8 cellular contexts compared by ENCODE assay signal in the genomic region with DNA sequence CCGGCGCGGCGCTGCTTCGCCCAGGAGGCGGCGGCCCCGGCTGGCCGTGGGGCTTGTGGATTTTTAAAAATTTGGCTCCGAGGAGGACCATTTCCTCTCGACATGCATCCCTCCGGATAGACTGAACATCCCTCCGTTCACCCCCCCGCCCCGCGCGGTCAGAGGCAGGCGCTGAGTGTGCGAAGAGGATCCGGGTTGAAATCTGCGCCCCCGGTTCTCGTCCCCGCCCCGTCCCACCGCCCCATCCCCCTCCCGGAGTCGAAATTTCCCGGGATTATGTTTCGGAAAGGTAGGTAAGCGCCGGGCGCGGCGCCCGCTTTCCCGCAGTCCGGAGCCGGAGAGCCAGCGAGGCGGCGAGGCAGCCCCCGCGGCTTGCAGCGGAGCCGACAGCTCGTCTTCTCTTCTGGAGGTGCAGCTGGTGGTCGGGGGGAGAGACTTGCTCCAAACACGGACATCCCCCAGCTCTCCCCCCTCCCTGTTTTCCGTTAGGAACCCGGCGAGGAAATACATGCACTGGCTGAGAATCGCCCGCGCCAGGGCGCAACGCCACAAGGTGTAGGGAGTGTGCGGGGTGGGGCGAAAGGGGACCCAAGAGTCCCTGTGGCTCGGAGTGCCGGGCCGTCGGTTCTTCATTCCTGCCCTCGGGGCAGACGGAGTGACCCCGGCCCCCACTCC. TPM values are rescaled to one million over a fixed set of nuclear protein-coding genes. Genes with fewer than 3 reads are reported as not detected.
DNase-seq lines count a peak whose midpoint lies in the region; ATAC-seq and TF ChIP-seq lines count a peak whose summit lies in the region.

TSS of gene PRKCE (plus strand) at position 261 of the 675 bp plus-strand sequence.

- WGBS in right cardiac atrium = under 1% methylated on average over 66 of the region's 66 CpGs

- peak; percentile 51 for DNase-seq in 8988T
- peak; percentile 28 for DNase-seq in SW480 (ENCODE audit: low spot score)
- DNase-seq in right cardiac atrium = peak; percentile 71 to 90 (median 80)
- peak; percentile 15 for DNase-seq in progenitor cell of endocrine pancreas (ENCODE audit: low spot score, unreplicated experiment)
- DNase-seq in cortex of kidney (lab: John Stamatoyannopoulos, UW) = no peak

- H3K4me3 Mint-ChIP-seq in progenitor cell of endocrine pancreas (ENCODE audit: low read depth) = peak within 1 kb of the TSS; percentile 88

- no peak for TF ChIP-seq CTCF in progenitor cell of endocrine pancreas (IDR thresholded peaks at IDR 0.05; ENCODE audit: unreplicated experiment)

- intact Hi-C loops in right cardiac atrium (cut with DNase I) = loop anchor here in 2 of 4 donors (5.0 kb wide), 1 partner anchor 121 kb away; no protein-coding TSS in a partner anchor

- no peaks in the 10 kb centered on the region for H3K9me3 ChIP-seq in right cardiac atrium (ENCODE audit: control insufficient read depth, low read length)

- H3K27me3 Mint-ChIP-seq in progenitor cell of endocrine pancreas = peaks cover 75% of the 10 kb centered on the region

- no peaks in the 10 kb centered on the region for H3K36me3 Mint-ChIP-seq in progenitor cell of endocrine pancreas (ENCODE audit: insufficient read depth)

- H3K4me1 ChIP-seq in right cardiac atrium (ENCODE audit: control insufficient read depth, insufficient read depth, low read length) = peaks cover 8% of the 10 kb centered on the region

- H3K27me3 ChIP-seq in right cardiac atrium (ENCODE audit: control insufficient read depth, insufficient read depth) = no peaks in the 10 kb centered on the region

- ATAC-seq in GM18858 (IDR thresholded peaks at IDR 0.05; ENCODE audit: unreplicated experiment) (peak; percentile 13), HG03103 (IDR thresholded peaks at IDR 0.05; ENCODE audit: low read depth, unreplicated experiment) (peak; percentile 9), right cardiac atrium (peak; percentile 16 to 48)

- H3K27ac Mint-ChIP-seq in progenitor cell of endocrine pancreas = peak within 1 kb of the TSS; percentile 95

- H3K27ac ChIP-seq in angular gyrus (ENCODE audit: low read depth, low read length) (peak within 1 kb of the TSS; percentile 72), right cardiac atrium (ENCODE audit: low read length) (peak within 1 kb of the TSS; percentile 97)

- peaks cover 14% of the 10 kb centered on the region for H3K4me1 Mint-ChIP-seq in progenitor cell of endocrine pancreas (ENCODE audit: low read depth)

- H3K9me3 Mint-ChIP-seq in progenitor cell of endocrine pancreas (ENCODE audit: low read depth) = no peaks in the 10 kb centered on the region

- peak within 1 kb of the TSS; percentile 89 for H3K4me3 ChIP-seq in right cardiac atrium (ENCODE audit: low read length)

RNA-seq across cellular contexts. Expression of gene PRKCE, which starts in this region (rescaled TPM):
- total RNA-seq in right cardiac atrium = 10 to 100 TPM; 17.0 to 19.7 (median 19.1) TPM
- 5.5 TPM for polyA plus RNA-seq in right cardiac atrium
- 3.9 and 4.2 TPM in 2 replicates for total RNA-seq in progenitor cell of endocrine pancreas
